ENCODE assay signal across 8 cellular contexts in genomic region chr7:35691827-35692307, GRCh38. TPM values are rescaled to one million over a fixed set of nuclear protein-coding genes. Genes with fewer than 3 reads are reported as not detected.
DNase-seq lines count a peak whose midpoint lies in the region; ATAC-seq and TF ChIP-seq lines count a peak whose summit lies in the region.

No MANE protein-coding gene starts in this region.

- peak overlapping the region; percentile 39 for H3K27ac ChIP-seq in CD8-positive, alpha-beta T cell (ENCODE audit: low read depth, low read length)
- no peak overlapping the region for H3K27ac ChIP-seq in right cardiac atrium (ENCODE audit: low read length)

- peak overlapping the region; percentile 98 for H3K27ac Mint-ChIP-seq in CD8-positive, alpha-beta T cell

- WGBS in right cardiac atrium: 44% methylated on average over 6 of the region's 6 CpGs

- peaks cover 60% of the 10 kb centered on the region for H3K4me1 ChIP-seq in CD8-positive, alpha-beta T cell (ENCODE audit: insufficient read depth, low read length)
- peaks cover 6% of the 10 kb centered on the region for H3K4me1 ChIP-seq in right cardiac atrium (ENCODE audit: control insufficient read depth, insufficient read depth, low read length)

- H3K36me3 Mint-ChIP-seq in CD8-positive, alpha-beta T cell: peaks cover 45% of the 10 kb centered on the region

- H3K9me3 ChIP-seq in CD8-positive, alpha-beta T cell (ENCODE audit: low read length): no peaks in the 10 kb centered on the region
- no peaks in the 10 kb centered on the region for H3K9me3 ChIP-seq in right cardiac atrium (ENCODE audit: control insufficient read depth, low read length)

- no peaks in the 10 kb centered on the region for H3K27me3 Mint-ChIP-seq in CD8-positive, alpha-beta T cell (ENCODE audit: low read depth)

- H3K36me3 ChIP-seq in CD8-positive, alpha-beta T cell (ENCODE audit: insufficient read depth, low read length): no peaks in the 10 kb centered on the region

- intact Hi-C loops in CD8-positive, alpha-beta T cell (cut with DNase I, micrococcal nuclease): loop anchor here (2.0 to 10.0 kb wide), 7 partner anchors 35 to 703 kb away; partner anchors contain the start of genes EEPD1 (in 2 of the 2) and DPY19L1 (in 1 of the 2)
- intact Hi-C loops in right cardiac atrium (cut with DNase I) (no loop called here), posterior vena cava (cut with DNase I) (no loop called here)

- POLR2A ChIA-PET in CD8-positive, alpha-beta T cell (lab: Charles Lee): interaction anchor here (0.9 to 2.5 kb wide), 2 partner anchors 109 to 149 kb away, joined by 4 to 17 read pairs; partner anchors contain the start of gene SEPTIN7

- peak in 5 of 7 experiments; percentile 23 to 62 (median 47) for DNase-seq in CD8-positive, alpha-beta T cell
- DNase-seq in activated T-helper 9 cell treated with anti-CD3 and anti-CD28 coated beads, Interleukin-2, amount 50 U/mL, for 16 hours (ENCODE audit: low read depth): peak; percentile 15
- DNase-seq in right cardiac atrium (no peak), iPS-NIHi7 (ENCODE audit: extremely low spot score) (no peak), posterior vena cava (ENCODE audit: low spot score) (no peak), EL (no peak)
- DNase-seq in stimulated activated naive CD8-positive, alpha-beta T cell treated with anti-CD3 and anti-CD28 coated beads, Interleukin-15, Interleukin-2, amounts not matched to agents 100 U/mL and 50 U/mL, for 24 hours: peak; percentile 37

- H3K9me3 Mint-ChIP-seq in CD8-positive, alpha-beta T cell: no peaks in the 10 kb centered on the region

- CTCF ChIA-PET in CD8-positive, alpha-beta T cell (lab: Charles Lee): interaction anchor here (0.9 to 3.3 kb wide), 4 partner anchors 19 to 216 kb away, joined by 3 to 12 read pairs (median 3); no protein-coding TSS in a partner anchor

- peak overlapping the region; percentile 100 for H3K4me3 ChIP-seq in CD8-positive, alpha-beta T cell (ENCODE audit: low read depth, low read length)
- peak overlapping the region; percentile 64 for H3K4me3 ChIP-seq in right cardiac atrium (ENCODE audit: low read length)

- peak; percentile 25 for ATAC-seq in CD8-positive, alpha-beta T cell
- ATAC-seq in HG03342 (IDR thresholded peaks at IDR 0.05; ENCODE audit: unreplicated experiment) (peak; percentile 21), right cardiac atrium (no peak)
- ATAC-seq in stimulated activated naive CD8-positive, alpha-beta T cell treated with anti-CD3 and anti-CD28 coated beads, Interleukin-15, Interleukin-2, amounts not matched to agents 100 U/mL and 50 U/mL, for 24 hours: peak; percentile 33

- H3K4me3 Mint-ChIP-seq in CD8-positive, alpha-beta T cell: peak overlapping the region; percentile 87

- no peaks in the 10 kb centered on the region for H3K27me3 ChIP-seq in CD8-positive, alpha-beta T cell (ENCODE audit: insufficient read depth, low read length)
- no peaks in the 10 kb centered on the region for H3K27me3 ChIP-seq in right cardiac atrium (ENCODE audit: control insufficient read depth, insufficient read depth)

- H3K4me1 Mint-ChIP-seq in CD8-positive, alpha-beta T cell (ENCODE audit: low read depth): peaks cover 85% of the 10 kb centered on the region

- no peak for TF ChIP-seq CTCF in CD8-positive, alpha-beta T cell (IDR thresholded peaks at IDR 0.05)

RNA-seq across cellular contexts. Expression of gene HERPUD2, which starts 3.1 kb away (rescaled TPM):
- 100 to 1,000 TPM; 123 to 134 TPM for total RNA-seq in CD8-positive, alpha-beta T cell
- total RNA-seq in right cardiac atrium (10 to 100 TPM; 15.6 to 16.8 (median 16.4) TPM), posterior vena cava (10 to 100 TPM; 21.1 to 22.4 TPM)
- 8.4 TPM for polyA plus RNA-seq in right cardiac atrium

Comparison
In these comparisons a context has a peak if more than half of its experiments do, and no peak if none do; other contexts are left out.
1. ATAC-seq: peak in CD8-positive, alpha-beta T cell (single experiment), HG03342 (single experiment) and stimulated activated naive CD8-positive, alpha-beta T cell treated with anti-CD3 and anti-CD28 coated beads, Interleukin-15, Interleukin-2, amounts not matched to agents 100 U/mL and 50 U/mL, for 24 hours (single experiment); none in right cardiac atrium (0 of 2).
2. DNase-seq: peak in CD8-positive, alpha-beta T cell (5 of 7), activated T-helper 9 cell treated with anti-CD3 and anti-CD28 coated beads, Interleukin-2, amount 50 U/mL, for 16 hours (single experiment) and stimulated activated naive CD8-positive, alpha-beta T cell treated with anti-CD3 and anti-CD28 coated beads, Interleukin-15, Interleukin-2, amounts not matched to agents 100 U/mL and 50 U/mL, for 24 hours (single experiment); none in right cardiac atrium (0 of 3), iPS-NIHi7 (single experiment), posterior vena cava (single experiment) and EL (single experiment).
3. RNA of gene HERPUD2, which starts 3.1 kb away (total RNA-seq): 123 to 134 TPM in CD8-positive, alpha-beta T cell; 21.1 to 22.4 TPM in posterior vena cava and 15.6 to 16.8 TPM in right cardiac atrium; every median in the first group is over 4 times any median in the second.
4. intact Hi-C loops: an anchor here in CD8-positive, alpha-beta T cell (2.0 to 10.0 kb wide); none called in right cardiac atrium and posterior vena cava.